20 cellular contexts compared by ENCODE assay signal in the genomic region with DNA sequence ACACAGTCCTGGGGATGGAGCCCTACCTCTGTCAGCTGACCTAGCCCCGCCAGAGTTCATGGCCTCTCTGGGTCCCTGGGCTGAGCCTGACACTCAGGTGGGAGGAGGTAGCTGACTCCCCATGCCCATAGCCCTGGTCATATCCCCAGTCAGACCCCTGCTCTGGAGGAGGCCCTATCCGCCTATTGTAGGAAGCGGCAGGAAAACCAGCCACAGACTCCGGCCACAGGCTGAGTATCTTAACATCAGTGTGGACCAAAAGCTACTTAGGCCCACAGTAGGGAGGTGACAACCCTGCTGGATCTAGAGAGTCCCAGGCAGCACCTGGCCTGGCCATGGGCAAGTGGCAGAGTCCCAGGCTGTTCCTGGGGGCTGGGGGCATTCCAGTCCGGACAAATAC.
"Had no signal": no experiment of that assay in that cellular context is flagged by ENCODE, and none has a peak within 500 bp of the region (broad histone marks: within the 10 kb centered on the region; RNA-seq: fewer than 3 reads in every experiment).

No MANE protein-coding gene starts in this region.

- H3K36me3 ChIP-seq: neural progenitor cell had no signal

- H2AFZ ChIP-seq: neural progenitor cell had no signal

- H3K9me3 Mint-ChIP-seq: dendritic cell treated with granulocyte-macrophage colony-stimulating factor and Interleukin-4, amounts not matched to agents 40 ng/mL and 50 ng/mL, for 4 days; effector memory CD8-positive, alpha-beta T cell; immature natural killer cell; natural killer cell treated with Interleukin-12 subunit alpha and Interleukin-12 subunit beta and Interleukin-15 and Interleukin-18, amount 100 ng/mL, for 72 hours; neural progenitor cell had no signal

- H3K4me2 ChIP-seq: neural progenitor cell had no signal

- H3K4me1 Mint-ChIP-seq: immature natural killer cell had no signal

- ATAC-seq: effector memory CD8-positive, alpha-beta T cell; gastrocnemius medialis; left lung had no signal

- DNase-seq: effector memory CD8-positive, alpha-beta T cell; gastrocnemius medialis; glutamatergic neuron; immature natural killer cell; mesenchymal stem cell; midbrain; occipital lobe; sigmoid colon; stimulated activated CD4-positive, alpha-beta T cell treated with anti-CD3 and anti-CD28 coated beads, Interleukin-2, amount 100 ng/mL, for 24 hours; stimulated activated CD4-positive, alpha-beta T cell treated with anti-CD3 and anti-CD28 coated beads, Interleukin-4, amount 100 ng/mL, for 4 hours; stimulated activated naive CD4-positive, alpha-beta T cell treated with Interleukin-2 at 50 U/mL for 16 hours; trophoblast cell had no signal

- H3K4me3 Mint-ChIP-seq: dendritic cell treated with granulocyte-macrophage colony-stimulating factor and Interleukin-4, amounts not matched to agents 40 ng/mL and 50 ng/mL, for 4 days; effector memory CD8-positive, alpha-beta T cell; immature natural killer cell; natural killer cell treated with Interleukin-12 subunit alpha and Interleukin-12 subunit beta and Interleukin-15 and Interleukin-18, amount 100 ng/mL, for 72 hours; neural progenitor cell had no signal

- H3K9me3 ChIP-seq: esophagus muscularis mucosa, gastrocnemius medialis, left lung, sigmoid colon had no signal

- H3K27me3 Mint-ChIP-seq: dendritic cell treated with granulocyte-macrophage colony-stimulating factor and Interleukin-4, amounts not matched to agents 40 ng/mL and 50 ng/mL, for 4 days; effector memory CD8-positive, alpha-beta T cell; natural killer cell treated with Interleukin-12 subunit alpha and Interleukin-12 subunit beta and Interleukin-15 and Interleukin-18, amount 100 ng/mL, for 72 hours had no signal

- H3K27ac ChIP-seq: epithelial cell of prostate, esophagus muscularis mucosa, gastrocnemius medialis, left lung, neural progenitor cell, sigmoid colon, skin epidermis had no signal

- H3K9ac ChIP-seq: neural progenitor cell had no signal

- H3K27me3 ChIP-seq: esophagus muscularis mucosa, gastrocnemius medialis, left lung, neural progenitor cell, sigmoid colon had no signal

- H3K27ac Mint-ChIP-seq: dendritic cell treated with granulocyte-macrophage colony-stimulating factor and Interleukin-4, amounts not matched to agents 40 ng/mL and 50 ng/mL, for 4 days; immature natural killer cell; natural killer cell treated with Interleukin-12 subunit alpha and Interleukin-12 subunit beta and Interleukin-15 and Interleukin-18, amount 100 ng/mL, for 72 hours; neural progenitor cell had no signal

- H3K4me1 ChIP-seq: sigmoid colon had no signal

- H3K4me3 ChIP-seq: esophagus muscularis mucosa, gastrocnemius medialis, left lung, lung, neural progenitor cell, sigmoid colon, skin epidermis had no signal
